Comparison of ENCODE assay signal across 1 cellular context in the genomic region with DNA sequence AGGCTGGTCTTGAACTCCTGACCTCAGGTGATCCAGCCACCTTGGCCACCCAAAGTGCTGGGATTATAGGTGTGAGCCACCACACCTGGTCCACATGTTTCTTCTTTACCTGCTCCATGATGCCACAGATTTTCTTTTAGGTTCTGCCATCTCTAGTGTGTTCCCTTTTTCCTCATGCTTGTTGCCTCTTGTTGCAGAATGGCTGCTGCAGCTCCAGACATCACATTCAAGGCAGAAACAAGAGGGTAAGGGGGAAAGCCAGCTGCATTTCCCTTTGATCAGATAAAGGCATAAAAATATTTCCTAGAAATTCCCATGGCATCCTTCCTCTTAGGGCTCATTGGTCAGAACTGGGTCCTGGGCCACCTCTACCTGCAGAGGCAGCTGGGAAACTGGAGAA.
TF ChIP-seq lines count a peak whose summit lies in the region.

No MANE protein-coding gene starts in this region.

TF ChIP-seq in K562, 482 proteins besides CTCF, POLR2A, EP300 and RAD21:
- TF ChIP-seq NFYB (IDR thresholded peaks at IDR 0.05; ENCODE audit: extremely low read depth, insufficient read length), result no peak
- no peak for TF ChIP-seq ILK (tag; IDR thresholded peaks at IDR 0.05; ENCODE audit: borderline replicate concordance, low read depth)
- TF ChIP-seq ELK3 (CRISPR knock-in tag; IDR thresholded peaks at IDR 0.05), result no peak
- no peak for TF ChIP-seq ZNF668 (CRISPR knock-in tag; IDR thresholded peaks at IDR 0.05)
- TF ChIP-seq SMARCA5 (IDR thresholded peaks at IDR 0.05), result peak; percentile 73; the same call in 1 of the 2 replicates
- TF ChIP-seq KDM1A (IDR thresholded peaks at IDR 0.05), result peak in 1 of 2 experiments; percentile 41; a peak in 1 of 4 replicates
- peak; percentile 77; the same call in 1 of the 2 replicates for TF ChIP-seq PTBP1 (IDR thresholded peaks at IDR 0.05; ENCODE audit: low read depth, low read length)
- peak; percentile 97 for TF ChIP-seq RBM25 (IDR thresholded peaks at IDR 0.05; ENCODE audit: low read depth, low read length, severe bottlenecking)
- TF ChIP-seq ZNF639 (CRISPR knock-in tag; conservative IDR thresholded peaks at IDR 0.05 in 1 of 2, IDR thresholded peaks at IDR 0.05 in 1 of 2), result no peak
- peak; percentile 85; the same call in 1 of the 2 replicates for TF ChIP-seq HLTF (IDR thresholded peaks at IDR 0.05)
- peak; percentile 54; the same call in 1 of the 2 replicates for TF ChIP-seq BCOR (IDR thresholded peaks at IDR 0.05)
- no peak for TF ChIP-seq HMGN3 (IDR thresholded peaks at IDR 0.05; ENCODE audit: borderline replicate concordance, extremely low read depth, insufficient read length, low read depth, low read length)
